ENCODE assay signal across 2 cellular contexts in genomic region chr7:151672706-151673105, GRCh38.
TF ChIP-seq lines count a peak whose summit lies in the region.

No MANE protein-coding gene starts in this region.

TF ChIP-seq in IMR-90, 13 proteins besides CTCF, POLR2A, EP300 and RAD21:
- no peak for TF ChIP-seq RCOR1 (IDR thresholded peaks at IDR 0.05; ENCODE audit: insufficient replicate concordance, low read length)
- TF ChIP-seq, protein P1, sequence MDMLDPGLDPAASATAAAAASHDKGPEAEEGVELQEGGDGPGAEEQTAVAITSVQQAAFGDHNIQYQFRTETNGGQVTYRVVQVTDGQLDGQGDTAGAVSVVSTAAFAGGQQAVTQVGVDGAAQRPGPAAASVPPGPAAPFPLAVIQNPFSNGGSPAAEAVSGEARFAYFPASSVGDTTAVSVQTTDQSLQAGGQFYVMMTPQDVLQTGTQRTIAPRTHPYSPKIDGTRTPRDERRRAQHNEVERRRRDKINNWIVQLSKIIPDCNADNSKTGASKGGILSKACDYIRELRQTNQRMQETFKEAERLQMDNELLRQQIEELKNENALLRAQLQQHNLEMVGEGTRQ (IDR thresholded peaks at IDR 0.05; ENCODE audit: low read depth, low read length) = peak; percentile 65; the same call in 1 of the 2 replicates
- peak; percentile 81 for TF ChIP-seq BHLHE40 (IDR thresholded peaks at IDR 0.05; ENCODE audit: low read depth, low read length)
- no peak for TF ChIP-seq ELK1 (IDR thresholded peaks at IDR 0.05; ENCODE audit: borderline replicate concordance, low read depth, low read length)

TF ChIP-seq in K562, 482 proteins besides CTCF, POLR2A, EP300 and RAD21:
- TF ChIP-seq, protein P2, sequence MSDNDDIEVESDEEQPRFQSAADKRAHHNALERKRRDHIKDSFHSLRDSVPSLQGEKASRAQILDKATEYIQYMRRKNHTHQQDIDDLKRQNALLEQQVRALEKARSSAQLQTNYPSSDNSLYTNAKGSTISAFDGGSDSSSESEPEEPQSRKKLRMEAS (CRISPR knock-in tag; IDR thresholded peaks at IDR 0.05) = 0 out of 2 replicates have a peak, but pooled peaks have one; percentile 11
- TF ChIP-seq, protein P3, sequence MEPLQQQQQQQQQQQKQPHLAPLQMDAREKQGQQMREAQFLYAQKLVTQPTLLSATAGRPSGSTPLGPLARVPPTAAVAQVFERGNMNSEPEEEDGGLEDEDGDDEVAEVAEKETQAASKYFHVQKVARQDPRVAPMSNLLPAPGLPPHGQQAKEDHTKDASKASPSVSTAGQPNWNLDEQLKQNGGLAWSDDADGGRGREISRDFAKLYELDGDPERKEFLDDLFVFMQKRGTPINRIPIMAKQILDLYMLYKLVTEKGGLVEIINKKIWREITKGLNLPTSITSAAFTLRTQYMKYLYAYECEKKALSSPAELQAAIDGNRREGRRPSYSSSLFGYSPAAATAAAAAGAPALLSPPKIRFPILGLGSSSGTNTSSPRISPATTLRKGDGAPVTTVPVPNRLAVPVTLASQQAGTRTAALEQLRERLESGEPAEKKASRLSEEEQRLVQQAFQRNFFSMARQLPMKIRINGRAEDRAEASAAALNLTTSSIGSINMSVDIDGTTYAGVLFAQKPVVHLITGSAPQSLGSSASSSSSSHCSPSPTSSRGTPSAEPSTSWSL (CRISPR knock-in tag; IDR thresholded peaks at IDR 0.05; ENCODE audit: borderline replicate concordance) = no peak
- 0 out of 2 replicates have a peak, but pooled peaks have one; percentile 33 for TF ChIP-seq BHLHE40 (IDR thresholded peaks at IDR 0.05; ENCODE audit: low read length)
- TF ChIP-seq, protein P4, sequence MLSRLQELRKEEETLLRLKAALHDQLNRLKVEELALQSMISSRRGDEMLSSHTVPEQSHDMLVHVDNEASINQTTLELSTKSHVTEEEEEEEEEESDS (CRISPR knock-in tag; IDR thresholded peaks at IDR 0.05) = no peak
- no peak for TF ChIP-seq ZBTB43 (CRISPR knock-in tag; IDR thresholded peaks at IDR 0.05)
- TF ChIP-seq CBFB (CRISPR knock-in tag; IDR thresholded peaks at IDR 0.05) = no peak
- TF ChIP-seq CGGBP1 (CRISPR knock-in tag; IDR thresholded peaks at IDR 0.05) = no peak
- TF ChIP-seq HNRNPLL (IDR thresholded peaks at IDR 0.05; ENCODE audit: low read depth, low read length, poor library complexity, severe bottlenecking) = no peak
- no peak for TF ChIP-seq CBX1 (IDR thresholded peaks at IDR 0.05; ENCODE audit: low read depth)
- no peak for TF ChIP-seq ZNF507 (tag; conservative IDR thresholded peaks at IDR 0.05)
